In genomic region chr10:271201-271600, GRCh38 we compare ENCODE assay signal across 33 cellular contexts.
"Had no signal": no experiment of that assay in that cellular context is flagged by ENCODE, and none has a peak within 500 bp of the region (broad histone marks: within the 10 kb centered on the region; RNA-seq: fewer than 3 reads in every experiment).

No MANE protein-coding gene starts in this region.

- H3K4me2 ChIP-seq: hepatocyte had no signal

- H3K4me1 Mint-ChIP-seq: activated naive CD4-positive, alpha-beta T cell treated with anti-CD3 and anti-CD28 coated beads, Interleukin-2, amount 50 U/mL, for 24 hours; activated naive CD8-positive, alpha-beta T cell treated with anti-CD3 and anti-CD28 coated beads, Interleukin-2, amount 50 U/mL, for 24 hours; mesothelial cell of epicardium; naive B cell had no signal

- H3K27me3 Mint-ChIP-seq: activated naive CD4-positive, alpha-beta T cell treated with anti-CD3 and anti-CD28 coated beads, Interleukin-2, amount 50 U/mL, for 24 hours; activated naive CD8-positive, alpha-beta T cell treated with anti-CD3 and anti-CD28 coated beads, Interleukin-2, amount 50 U/mL, for 24 hours; naive B cell; progenitor cell of endocrine pancreas; stimulated activated naive CD8-positive, alpha-beta T cell treated with anti-CD3 and anti-CD28 coated beads, Interleukin-15, Interleukin-2, amounts not matched to agents 100 ng/mL and 50 ng/mL, for 24 hours; type B pancreatic cell had no signal

- H3K4me1 ChIP-seq: gastrocnemius medialis, right lobe of liver, uterus had no signal

- H3K36me3 ChIP-seq: gastrocnemius medialis, neutrophil, ovary, right lobe of liver, uterus had no signal

- H3K27ac ChIP-seq: epithelial cell of prostate, esophagus squamous epithelium, gastrocnemius medialis, hepatocyte, neutrophil, ovary, right lobe of liver, skin epidermis, thoracic aorta, uterus had no signal

- H3K9me3 ChIP-seq: esophagus squamous epithelium, gastrocnemius medialis, neutrophil, ovary, right lobe of liver, thoracic aorta, uterus had no signal

- H3K36me3 Mint-ChIP-seq: activated CD8-positive, alpha-beta memory T cell treated with anti-CD3 and anti-CD28 coated beads, Interleukin-2, amount 10 ng/mL, durations not matched to agents 7 days and 5 days; activated naive CD4-positive, alpha-beta T cell treated with anti-CD3 and anti-CD28 coated beads, Interleukin-2, amount 50 U/mL, for 24 hours; naive B cell had no signal

- H3K4me3 ChIP-seq: esophagus squamous epithelium, gastrocnemius medialis, hepatocyte, ovary, right lobe of liver, skin epidermis, thoracic aorta, uterus had no signal

- H3K27me3 ChIP-seq: esophagus squamous epithelium, gastrocnemius medialis, hepatocyte, neutrophil, ovary, right lobe of liver, uterus had no signal

- H3K4me3 Mint-ChIP-seq: activated CD8-positive, alpha-beta memory T cell treated with anti-CD3 and anti-CD28 coated beads, Interleukin-2, amount 10 ng/mL, durations not matched to agents 7 days and 5 days; activated CD8-positive, alpha-beta T cell treated with anti-CD3 and anti-CD28 coated beads, Interleukin-2, amount 10 ng/mL, durations not matched to agents 7 days and 5 days; activated naive CD4-positive, alpha-beta T cell treated with anti-CD3 and anti-CD28 coated beads, Interleukin-2, amount 50 U/mL, for 24 hours; activated naive CD8-positive, alpha-beta T cell treated with anti-CD3 and anti-CD28 coated beads, Interleukin-2, amount 50 U/mL, for 24 hours; mesothelial cell of epicardium; naive B cell; nephron progenitor cell; stimulated activated naive CD8-positive, alpha-beta T cell treated with anti-CD3 and anti-CD28 coated beads, Interleukin-15, Interleukin-2, amounts not matched to agents 100 ng/mL and 50 ng/mL, for 24 hours; type B pancreatic cell had no signal

- DNase-seq: activated CD4-positive, alpha-beta T cell treated with anti-CD3 and anti-CD28 coated beads, Interleukin-2, amount 50 U/mL, for 1 hour; activated CD8-positive, alpha-beta memory T cell treated with anti-CD3 and anti-CD28 coated beads, Interleukin-2, amount 10 ng/mL, durations not matched to agents 7 days and 5 days; activated CD8-positive, alpha-beta T cell treated with anti-CD3 and anti-CD28 coated beads, Interleukin-2, amount 10 ng/mL, durations not matched to agents 7 days and 5 days; activated naive CD8-positive, alpha-beta T cell treated with anti-CD3 and anti-CD28 coated beads, Interleukin-2, amount 50 U/mL, for 24 hours; activated T-cell treated with anti-CD3 and anti-CD28 coated beads, Interleukin-2, amount 50 U/mL, for 48 hours; amygdala; central memory CD4-positive, alpha-beta T cell; dermis blood vessel endothelial cell; effector CD4-positive, alpha-beta T cell; esophagus squamous epithelium; gastrocnemius medialis; kidney; left colon; mammary epithelial cell; naive B cell; nephron progenitor cell; ovary; right lobe of liver; stimulated activated CD4-positive, alpha-beta T cell treated with anti-CD3 and anti-CD28 coated beads, Interleukin-12 subunit alpha, Interleukin-12 subunit beta, amount 100 ng/mL, for 4 hours; stimulated activated CD4-positive, alpha-beta T cell treated with anti-CD3 and anti-CD28 coated beads, Interleukin-4, amount 100 ng/mL, for 1 hour; T-helper 2 cell; uterus had no signal

- H3K9me3 Mint-ChIP-seq: activated naive CD4-positive, alpha-beta T cell treated with anti-CD3 and anti-CD28 coated beads, Interleukin-2, amount 50 U/mL, for 24 hours; activated naive CD8-positive, alpha-beta T cell treated with anti-CD3 and anti-CD28 coated beads, Interleukin-2, amount 50 U/mL, for 24 hours; activated T-helper 2 cell treated with anti-CD3 and anti-CD28 coated beads, Interferon-gamma antibody, Interleukin-2, Interleukin-4, amounts not matched to agents 10 μg/mL and 5 μg/mL and 100 μg/mL, durations not matched to agents 14 hours and 24 hours and 36 hours; mesothelial cell of epicardium; naive B cell; nephron progenitor cell; stimulated activated naive CD8-positive, alpha-beta T cell treated with anti-CD3 and anti-CD28 coated beads, Interleukin-15, Interleukin-2, amounts not matched to agents 100 ng/mL and 50 ng/mL, for 24 hours; type B pancreatic cell had no signal

- H3K27ac Mint-ChIP-seq: activated CD8-positive, alpha-beta memory T cell treated with anti-CD3 and anti-CD28 coated beads, Interleukin-2, amount 10 ng/mL, durations not matched to agents 7 days and 5 days; activated CD8-positive, alpha-beta T cell treated with anti-CD3 and anti-CD28 coated beads, Interleukin-2, amount 10 ng/mL, durations not matched to agents 7 days and 5 days; activated naive CD4-positive, alpha-beta T cell treated with anti-CD3 and anti-CD28 coated beads, Interleukin-2, amount 50 U/mL, for 24 hours; activated naive CD8-positive, alpha-beta T cell treated with anti-CD3 and anti-CD28 coated beads, Interleukin-2, amount 50 U/mL, for 24 hours; activated T-helper 2 cell treated with anti-CD3 and anti-CD28 coated beads, Interferon-gamma antibody, Interleukin-2, Interleukin-4, amounts not matched to agents 10 μg/mL and 5 μg/mL and 100 μg/mL, durations not matched to agents 14 hours and 24 hours and 36 hours; mesothelial cell of epicardium; nephron progenitor cell; progenitor cell of endocrine pancreas; stimulated activated naive CD8-positive, alpha-beta T cell treated with anti-CD3 and anti-CD28 coated beads, Interleukin-15, Interleukin-2, amounts not matched to agents 100 ng/mL and 50 ng/mL, for 24 hours; type B pancreatic cell had no signal
